Comparison of ENCODE assay signal across 8 cellular contexts in the genomic region with DNA sequence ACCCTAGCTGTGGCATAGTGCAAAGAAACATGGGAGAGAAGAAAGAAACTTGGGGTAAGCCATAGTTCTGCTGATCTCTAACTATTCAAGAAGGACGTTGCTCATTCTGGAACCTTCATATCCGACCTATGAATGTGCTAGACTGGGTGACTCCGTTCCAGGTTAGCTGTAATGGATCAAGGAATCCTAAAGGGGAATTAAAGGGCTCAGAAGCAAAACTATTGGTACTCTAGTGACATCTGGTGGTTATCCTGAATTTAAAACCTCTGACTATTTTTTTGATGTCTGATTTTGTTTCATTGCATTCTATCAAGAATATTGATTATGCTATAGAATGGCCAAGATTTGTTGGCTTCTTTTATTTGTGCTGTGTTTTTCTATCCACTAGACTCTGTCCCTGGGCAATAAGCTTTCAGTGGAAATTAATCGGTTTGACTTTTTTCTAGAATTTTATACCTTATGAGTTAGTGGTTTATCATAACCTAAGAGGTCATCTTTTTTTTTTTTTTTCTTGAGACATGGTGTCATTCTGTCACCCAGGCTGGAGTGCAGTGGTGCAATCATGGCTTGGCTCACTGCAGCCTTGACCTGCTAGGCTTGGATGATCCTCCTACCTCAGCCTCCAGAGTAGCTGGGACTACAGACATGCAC.
DNase-seq lines count a peak whose midpoint lies in the region; ATAC-seq and TF ChIP-seq lines count a peak whose summit lies in the region.

No MANE protein-coding gene starts in this region.

- ATAC-seq in stimulated activated memory B cell treated with anti-CD40 and anti-IgM and Interleukin-4, amounts not matched to agents 10 μg/mL and 1 μg/mL and 100 μg/mL, for 72 hours, result no peak

- no peaks in the 10 kb centered on the region for H3K4me1 Mint-ChIP-seq in stimulated activated memory B cell treated with anti-CD40 and anti-IgM and Interleukin-4, amounts not matched to agents 10 μg/mL and 1 μg/mL and 100 μg/mL, for 72 hours

- H3K36me3 Mint-ChIP-seq in stimulated activated memory B cell treated with anti-CD40 and anti-IgM and Interleukin-4, amounts not matched to agents 10 μg/mL and 1 μg/mL and 100 μg/mL, for 72 hours, result peaks cover 26% of the 10 kb centered on the region

- TF ChIP-seq CTCF in GM12872 (IDR thresholded peaks at IDR 0.05; ENCODE audit: insufficient read depth, low read depth, low read length), result peak; percentile 46; the same call in 1 of the 3 replicates

- H3K27ac Mint-ChIP-seq in stimulated activated memory B cell treated with anti-CD40 and anti-IgM and Interleukin-4, amounts not matched to agents 10 μg/mL and 1 μg/mL and 100 μg/mL, for 72 hours, result no peak overlapping the region

- H3K27me3 Mint-ChIP-seq in stimulated activated memory B cell treated with anti-CD40 and anti-IgM and Interleukin-4, amounts not matched to agents 10 μg/mL and 1 μg/mL and 100 μg/mL, for 72 hours, result no peaks in the 10 kb centered on the region

- H3K4me3 Mint-ChIP-seq in stimulated activated memory B cell treated with anti-CD40 and anti-IgM and Interleukin-4, amounts not matched to agents 10 μg/mL and 1 μg/mL and 100 μg/mL, for 72 hours, result no peak overlapping the region

- DNase-seq in 8988T (peak; percentile 15), NCI-H2227 (lab: John Stamatoyannopoulos, UW; ENCODE audit: unreplicated experiment) (peak; percentile 60), brain pericyte (ENCODE audit: low read depth, low spot score) (peak; percentile 16), left kidney (ENCODE audit: low read depth, low spot score) (peak; percentile 80), islet precursor cell (no peak)
- DNase-seq in activated CD4-positive, alpha-beta T cell treated with anti-CD3 and anti-CD28 coated beads for 1 hour, result no peak

- no peaks in the 10 kb centered on the region for H3K9me3 Mint-ChIP-seq in stimulated activated memory B cell treated with anti-CD40 and anti-IgM and Interleukin-4, amounts not matched to agents 10 μg/mL and 1 μg/mL and 100 μg/mL, for 72 hours

Comparison
In these comparisons a context has a peak if more than half of its experiments do, and no peak if none do; other contexts are left out.
1. DNase-seq: peak in 8988T (single experiment), NCI-H2227 (single experiment), brain pericyte (single experiment) and left kidney (single experiment); none in islet precursor cell (single experiment) and activated CD4-positive, alpha-beta T cell treated with anti-CD3 and anti-CD28 coated beads for 1 hour (single experiment).